Comparison of ENCODE assay signal across 24 cellular contexts in genomic region chr19:2193807-2194206, GRCh38. TPM values are rescaled to one million over a fixed set of nuclear protein-coding genes. Genes with fewer than 3 reads are reported as not detected.
DNase-seq lines count a peak whose midpoint lies in the region; ATAC-seq, FAIRE-seq and TF ChIP-seq lines count a peak whose summit lies in the region.
"Had no signal": no experiment of that assay in that cellular context is flagged by ENCODE, and none has a peak within 500 bp of the region (broad histone marks: within the 10 kb centered on the region; RNA-seq: fewer than 3 reads in every experiment).

No MANE protein-coding gene starts in this region.

- H2AK5ac ChIP-seq in H9 (ENCODE audit: insufficient read length, low read length) (no peak overlapping the region), trophoblast cell (ENCODE audit: low read length) (no peak overlapping the region)

- H3K9me3 ChIP-seq in H9 (ENCODE audit: control insufficient read depth, low read depth, low read length): no peaks in the 10 kb centered on the region
- no peaks in the 10 kb centered on the region for H3K9me3 ChIP-seq in HUES6 (ENCODE audit: control insufficient read depth, insufficient read depth, low read depth, low read length)
- no peaks in the 10 kb centered on the region for H3K9me3 ChIP-seq in K562 (replicated peaks; ENCODE audit: control insufficient read depth, insufficient read depth, low read depth, low read length)
- H3K9me3 ChIP-seq in trophoblast cell (ENCODE audit: insufficient read depth, low read depth, low read length): peaks cover 5% of the 10 kb centered on the region
- no peaks in the 10 kb centered on the region for H3K9me3 ChIP-seq in GM23248 (ENCODE audit: low read depth)
- H3K9me3 ChIP-seq: BLaER1 had no signal

- no peak overlapping the region for H3K4ac ChIP-seq in H9 (ENCODE audit: low read depth, low read length)
- H3K4ac ChIP-seq in trophoblast cell (ENCODE audit: low read depth, low read length): no peak overlapping the region

- no peak overlapping the region for H3K4me3 Mint-ChIP-seq in H9
- H3K4me3 Mint-ChIP-seq: B cell; CD4-positive, alpha-beta T cell; CD8-positive, alpha-beta memory T cell; HFFc6 had no signal

- H3K36me3 Mint-ChIP-seq in H9 (ENCODE audit: insufficient read depth in 1 of 3, low read depth in 3 of 3): peaks cover 18 to 53% (median 43%) of the 10 kb centered on the region in 3 experiments; a peak in 6 of 7 replicates

- peaks cover under 1 to 2% of the 10 kb centered on the region in 2 experiments; a peak in 2 of 4 replicates for H3K4me1 Mint-ChIP-seq in H9
- H3K4me1 Mint-ChIP-seq: CD8-positive, alpha-beta memory T cell had no signal

- H3K79me1 ChIP-seq in H9 (ENCODE audit: insufficient read depth, low read depth, low read length, poor library complexity, severe bottlenecking): no peaks in the 10 kb centered on the region
- no peaks in the 10 kb centered on the region for H3K79me1 ChIP-seq in trophoblast cell (ENCODE audit: low read length)

- H2BK12ac ChIP-seq in H9 (ENCODE audit: insufficient read length, low read depth, low read length) (no peak overlapping the region), trophoblast cell (ENCODE audit: low read length) (no peak overlapping the region)

- peak overlapping the region; percentile 14 to 52 (median 35); a peak in 3 of 7 replicates for H3K27ac Mint-ChIP-seq in H9
- H3K27ac Mint-ChIP-seq: B cell; CD4-positive, alpha-beta T cell; CD8-positive, alpha-beta memory T cell had no signal

- H4K20me1 ChIP-seq in H9 (ENCODE audit: control insufficient read depth, insufficient read depth, insufficient read length) (peaks cover 3% of the 10 kb centered on the region), K562 (replicated peaks; ENCODE audit: control insufficient read depth, insufficient read depth, low read length) (peaks cover 15% of the 10 kb centered on the region), GM23248 (ENCODE audit: insufficient read depth) (no peaks in the 10 kb centered on the region)

- H3K9me3 Mint-ChIP-seq in H9: no peaks in the 10 kb centered on the region
- H3K9me3 Mint-ChIP-seq: CD4-positive, alpha-beta T cell; CD8-positive, alpha-beta memory T cell; HFFc6 had no signal

- H4K12ac ChIP-seq in trophoblast cell (ENCODE audit: low read depth, low read length): no peak overlapping the region

- intact Hi-C loops in K562 (cut with micrococcal nuclease): no loop called here

- no peaks in the 10 kb centered on the region for H3K23me2 ChIP-seq in H9 (ENCODE audit: insufficient read length, low read depth, low read length, poor library complexity, severe bottlenecking)

- no peak overlapping the region for H2BK20ac ChIP-seq in H9 (ENCODE audit: low read depth, low read length, poor library complexity, severe bottlenecking)

- peaks cover 3% of the 10 kb centered on the region for H3K9me1 ChIP-seq in K562 (ENCODE audit: control insufficient read depth, insufficient read depth, low read length)

- H2BK5ac ChIP-seq in H9 (ENCODE audit: insufficient read length, low read length): no peak overlapping the region
- no peak overlapping the region for H2BK5ac ChIP-seq in trophoblast cell (ENCODE audit: low read depth, low read length, poor library complexity)

- H3K56ac ChIP-seq in H9 (ENCODE audit: insufficient read length, low read depth, low read length): no peak overlapping the region

- TF ChIP-seq RAD21 in K562 (CRISPR knock-in tag; conservative IDR thresholded peaks at IDR 0.05 in 1 of 2, IDR thresholded peaks at IDR 0.05 in 1 of 2): no peak

- in situ Hi-C loops in K562 (cut with MboI): no loop called here
- in situ Hi-C loops in GM23248 (cut with MboI): no loop called here
- in situ Hi-C loops in ACHN (cut with HindIII; ENCODE audit: low pct_ligation_motif_present, low pct_unique_long_range_greater_than_20kb, low sequenced_read_pairs): no loop called here

- no peak overlapping the region for H4K5ac ChIP-seq in H9 (ENCODE audit: insufficient read length, low read depth, low read length)

- H3K27me3 ChIP-seq in H9 (ENCODE audit: insufficient read depth, low read length) (no peaks in the 10 kb centered on the region), HUES6 (ENCODE audit: control insufficient read depth, insufficient read depth, low read length) (no peaks in the 10 kb centered on the region), K562 (ENCODE audit: control insufficient read depth in 2 of 2, insufficient read depth in 2 of 2, low read length in 2 of 2) (no peaks in the 10 kb centered on the region), trophoblast cell (ENCODE audit: insufficient read depth, low read length) (no peaks in the 10 kb centered on the region), GM23248 (replicated peaks; ENCODE audit: insufficient read depth) (no peaks in the 10 kb centered on the region)
- H3K27me3 ChIP-seq: BLaER1 had no signal

- H3K27ac ChIP-seq in H9 (ENCODE audit: insufficient read length, low read depth, low read length) (no peak overlapping the region), HUES6 (ENCODE audit: low read depth, low read length) (no peak overlapping the region), K562 (ENCODE audit: extremely low read depth, low read depth, low read length) (no peak overlapping the region), trophoblast cell (ENCODE audit: low read depth, low read length) (no peak overlapping the region), GM23248 (no peak overlapping the region)
- H3K27ac ChIP-seq: BLaER1, C4-2B had no signal

- CTCF ChIA-PET in K562 (lab: Yijun Ruan, JAX; ENCODE audit: low intra/inter-chr PET ratio): interaction anchor here (0.6 kb wide), 1 partner anchor 327 kb away, joined by 3 read pairs; no protein-coding TSS in a partner anchor

- H3K36me3 ChIP-seq in HUES6 (ENCODE audit: control insufficient read depth, insufficient read depth, low read length): peaks cover 78% of the 10 kb centered on the region
- peaks cover 90% of the 10 kb centered on the region; the same call in 1 of the 3 replicates for H3K36me3 ChIP-seq in K562 (ENCODE audit: control insufficient read depth, insufficient read depth, low read length)
- H3K36me3 ChIP-seq in trophoblast cell (ENCODE audit: control insufficient read depth in 1 of 2, insufficient read depth in 2 of 2, low read length in 2 of 2): peaks cover 68 to 72% of the 10 kb centered on the region in 2 experiments
- H3K36me3 ChIP-seq in GM23248 (ENCODE audit: low read depth): 0 out of 2 replicates have a peak, but pooled peaks cover 5% of the 10 kb centered on the region

- H3K23ac ChIP-seq in H9 (ENCODE audit: insufficient read length, low read depth, low read length) (no peak overlapping the region), trophoblast cell (ENCODE audit: low read length) (no peak overlapping the region)

- FAIRE-seq in K562 (lab: Jason Lieb, UNC): no peak
- FAIRE-seq: D721Med, GM12891, GM18507, H1 had no signal

- no peak overlapping the region for H2AFZ ChIP-seq in H9 (ENCODE audit: low read length)
- no peak overlapping the region for H2AFZ ChIP-seq in K562 (ENCODE audit: low read depth, low read length)
- no peak overlapping the region for H2AFZ ChIP-seq in trophoblast cell (ENCODE audit: insufficient read depth, low read length, poor library complexity)
- no peak overlapping the region for H2AFZ ChIP-seq in GM23248

- H3K4me1 ChIP-seq in H9 (ENCODE audit: insufficient read depth, low read length) (no peaks in the 10 kb centered on the region), HUES6 (ENCODE audit: control insufficient read depth, insufficient read depth, low read length) (no peaks in the 10 kb centered on the region), K562 (replicated peaks in 1 of 2; ENCODE audit: control insufficient read depth in 2 of 2, insufficient read depth in 2 of 2, low read length in 2 of 2) (peaks cover 0 to 55% of the 10 kb centered on the region in 2 experiments; a peak in 2 of 5 replicates), trophoblast cell (ENCODE audit: control insufficient read depth in 1 of 2, insufficient read depth in 2 of 2, low read length in 2 of 2) (no peaks in the 10 kb centered on the region), GM23248 (ENCODE audit: insufficient read depth) (no peaks in the 10 kb centered on the region)

- H3K79me2 ChIP-seq in H9 (ENCODE audit: insufficient read depth, low read length) (peaks cover 2% of the 10 kb centered on the region; the same call in 1 of the 2 replicates), K562 (ENCODE audit: control insufficient read depth, insufficient read depth, low read length) (peaks cover 28% of the 10 kb centered on the region), trophoblast cell (ENCODE audit: control insufficient read depth, insufficient read depth, low read length, poor library complexity) (no peaks in the 10 kb centered on the region), GM23248 (ENCODE audit: insufficient read depth) (peaks cover 98% of the 10 kb centered on the region)

- no peaks in the 10 kb centered on the region for H3K9me2 ChIP-seq in GM23248 (ENCODE audit: insufficient read depth)

- ATAC-seq in K562: no peak
- ATAC-seq: HCT116 had no signal

- no peak overlapping the region for H2BK15ac ChIP-seq in H9 (ENCODE audit: low read depth, low read length)

- H2BK120ac ChIP-seq in H9 (ENCODE audit: low read depth, low read length, poor library complexity, severe bottlenecking) (no peak overlapping the region), trophoblast cell (ENCODE audit: insufficient read depth, low read length, poor library complexity) (no peak overlapping the region)

- POLR2A ChIA-PET in K562 (lab: Yijun Ruan, JAX): interaction anchor here (0.7 kb wide), 2 partner anchors 9 to 18 kb away, joined by 4 to 6 read pairs; no protein-coding TSS in a partner anchor

- H3K14ac ChIP-seq in H9 (ENCODE audit: insufficient read depth, low read length) (no peak overlapping the region), trophoblast cell (ENCODE audit: low read length) (no peak overlapping the region)

- no peaks in the 10 kb centered on the region; the same call in 1 of the 2 replicates for H3K27me3 Mint-ChIP-seq in H9 (ENCODE audit: low read depth)
- H3K27me3 Mint-ChIP-seq: B cell; CD4-positive, alpha-beta T cell; CD8-positive, alpha-beta memory T cell had no signal

- TF ChIP-seq EP300 in K562 (IDR thresholded peaks at IDR 0.05; ENCODE audit: low read length): no peak

- no CpG with 5 or more reads among the region's 18 CpGs for WGBS in H9 (ENCODE audit: extremely low coverage, insufficient read length, low lambda C conversion rate)
- 96% methylated on average over 18 of the region's 18 CpGs for WGBS in K562 (ENCODE audit: insufficient coverage, low coverage, missing lambda C conversion rate)
- WGBS in trophoblast cell (ENCODE audit: extremely low coverage, insufficient coverage, insufficient read length): no CpG with 5 or more reads among the region's 18 CpGs
- WGBS in GM23248 (ENCODE audit: low coverage in 1 of 2, low lambda C conversion rate in 2 of 2, missing lambda C conversion rate in 2 of 2), 2 experiments: 94 to 95% methylated on average over 17 to 18 of the region's 18 CpGs

- H3K9ac ChIP-seq in H9 (ENCODE audit: extremely low read depth, insufficient read length, low read length) (no peak overlapping the region), HUES6 (ENCODE audit: low read length) (peak overlapping the region; percentile 15), K562 (ENCODE audit: insufficient read depth in 1 of 2, low read depth in 2 of 2, low read length in 2 of 2) (peak overlapping the region in 1 of 2 experiments; percentile 13; a peak in 1 of 4 replicates), trophoblast cell (ENCODE audit: low read length) (no peak overlapping the region), GM23248 (no peak overlapping the region)
- H3K9ac ChIP-seq: BLaER1 had no signal

- TF ChIP-seq CTCF in H9 (conservative IDR thresholded peaks at IDR 0.05): no peak
- TF ChIP-seq CTCF in K562 (IDR thresholded peaks at IDR 0.05 in 2 of 3, conservative IDR thresholded peaks at IDR 0.05 in 1 of 3; ENCODE audit: insufficient read depth in 2 of 3, low read depth in 1 of 3, low read length in 3 of 3): no peak

- no peak overlapping the region for H3K4me3 ChIP-seq in HUES6 (ENCODE audit: low read depth, low read length)
- no peak overlapping the region for H3K4me3 ChIP-seq in K562
- peak overlapping the region; percentile 24 for H3K4me3 ChIP-seq in trophoblast cell (ENCODE audit: low read depth, low read length)
- H3K4me3 ChIP-seq in GM23248: no peak overlapping the region
- H3K4me3 ChIP-seq: BLaER1 had no signal

- H3F3A ChIP-seq in GM23248 (ENCODE audit: insufficient read depth): no peaks in the 10 kb centered on the region

- no peak overlapping the region for H3T11ph ChIP-seq in H9 (ENCODE audit: low read length)

- H3K4me2 ChIP-seq in H9 (ENCODE audit: insufficient read depth, insufficient read length, low read length) (no peak overlapping the region), K562 (ENCODE audit: insufficient read depth, low read length) (no peak overlapping the region), trophoblast cell (ENCODE audit: low read length) (no peak overlapping the region), GM23248 (ENCODE audit: unreplicated experiment) (no peak overlapping the region)
- H3K4me2 ChIP-seq: BLaER1 had no signal

- DNase-seq in H9 (no peak), K562 (ENCODE audit: extremely low read depth in 1 of 4, low spot score in 3 of 4) (no peak), trophoblast cell (no peak), GM23248 (no peak), DMS153 (lab: John Stamatoyannopoulos, UW) (no peak), ACHN (no peak)
- DNase-seq: CD4-positive, alpha-beta T cell; CD8-positive, alpha-beta memory T cell; DMS 273 treated with DMSO at 0.1 percent for 48 hours; DMS53; DMS79 treated with DMSO at 0.1 percent for 48 hours; GF-D8; H7; HFFc6 had no signal

- H4K8ac ChIP-seq in H9 (replicated peaks; ENCODE audit: insufficient read length, low read depth, low read length) (no peak overlapping the region), trophoblast cell (ENCODE audit: low read depth, low read length) (no peak overlapping the region)

- H3K18ac ChIP-seq in H9 (ENCODE audit: insufficient read length, low read depth, low read length) (no peak overlapping the region), trophoblast cell (ENCODE audit: low read length) (no peak overlapping the region)

- no peak for TF ChIP-seq POLR2A in K562 (conservative IDR thresholded peaks at IDR 0.05)

- no TSS peak for BruUV-seq in K562 (replicated peaks; lab: Mats Ljungman, UMichigan)

- H4K91ac ChIP-seq in H9 (ENCODE audit: insufficient read length, low read depth, low read length): no peak overlapping the region
- no peak overlapping the region for H4K91ac ChIP-seq in trophoblast cell (ENCODE audit: low read depth, low read length)

RNA-seq across cellular contexts. Expression of gene DOT1L, which starts 30.1 kb away (rescaled TPM):
- total RNA-seq in H9 (2021): 78.5 and 81.6 TPM in 2 replicates
- 129 and 244 TPM in 2 replicates for total RNA-seq in K562 (2011; cell fraction: chromatin; rRNA removed; ENCODE audit: low replicate concordance)
- total RNA-seq in K562 (2011; cell fraction: nucleolus; rRNA removed): 98.9 and 104 TPM in 2 replicates
- total RNA-seq in K562 (2011; cell fraction: nucleoplasm; rRNA removed): 68.3 and 74.5 TPM in 2 replicates
- 12.7 and 18.7 TPM in 2 replicates for total RNA-seq in K562 (2014; rRNA removed)
- total RNA-seq in K562 (2014; rRNA removed; fragmentation: Illumina TruSeq; extraction: Trizol): 10.0 and 10.5 TPM in 2 replicates
- 7.0 and 8.4 TPM in 2 replicates for total RNA-seq in K562 (2015; rRNA removed; fragmentation: Illumina TruSeq; extraction: Trizol)
- total RNA-seq in K562 (2021): 66.2 and 66.5 TPM in 2 replicates
- polyA plus RNA-seq in K562 (2011; rRNA removed): 5.7 and 8.6 TPM in 2 replicates
- polyA plus RNA-seq in K562 (2011; cell fraction: cytosol; rRNA removed): 4.8 and 11.5 TPM in 2 replicates
- polyA plus RNA-seq in K562 (2011; cell fraction: nucleus; rRNA removed): 35.2 and 71.1 TPM in 2 replicates
- polyA plus RNA-seq in K562 (2012): 25.0 and 27.8 TPM in 2 replicates
- polyA plus RNA-seq in K562 (2014; fragmentation: Illumina TruSeq; extraction: Trizol): 15.1 and 16.2 TPM in 2 replicates
- polyA plus RNA-seq in K562 (2014; fragmentation: Nextera tagmentation; extraction: Ambion mirVana): under 1 TPM; 0.32 to 0.51 TPM
- polyA plus RNA-seq in K562 (2014; rRNA removed): 21.2 and 24.8 TPM in 2 replicates
- 14.5 and 24.1 TPM in 2 replicates for polyA minus RNA-seq in K562 (2011; rRNA and poly(A)+ RNA removed)
- polyA minus RNA-seq in K562 (2011; cell fraction: cytosol; rRNA and poly(A)+ RNA removed): 23.7 and 36.0 TPM in 2 replicates
- polyA minus RNA-seq in K562 (2011; cell fraction: nucleus; rRNA and poly(A)+ RNA removed): 17.9 and 27.9 TPM in 2 replicates
- polyA plus RNA-seq in trophoblast cell (2013): 18.1 and 18.3 TPM in 2 replicates
- 4.3 and 4.4 TPM in 2 replicates for total RNA-seq in GM23248 (2014; rRNA removed; shearing (Covaris generic))
- 4.0 and 5.3 TPM in 2 replicates for polyA plus RNA-seq in GM23248 (2016; fragmentation: Nextera tagmentation; extraction: Ambion mirVana)

RNA-seq across cellular contexts. Expression of gene PLEKHJ1, which starts 42.3 kb away (rescaled TPM):
- total RNA-seq in H9 (2021): 139 and 148 TPM in 2 replicates
- total RNA-seq in K562 (2011; cell fraction: chromatin; rRNA removed; ENCODE audit: low replicate concordance): 32.2 and 114 TPM in 2 replicates
- total RNA-seq in K562 (2011; cell fraction: nucleolus; rRNA removed): 171 and 174 TPM in 2 replicates
- 85.7 and 89.1 TPM in 2 replicates for total RNA-seq in K562 (2011; cell fraction: nucleoplasm; rRNA removed)
- 176 and 229 TPM in 2 replicates for total RNA-seq in K562 (2014; rRNA removed)
- total RNA-seq in K562 (2014; rRNA removed; fragmentation: Illumina TruSeq; extraction: Trizol): 55.6 and 55.7 TPM in 2 replicates
- 63.9 and 65.6 TPM in 2 replicates for total RNA-seq in K562 (2015; rRNA removed; fragmentation: Illumina TruSeq; extraction: Trizol)
- 127 and 140 TPM in 2 replicates for total RNA-seq in K562 (2021)
- polyA plus RNA-seq in K562 (2011; rRNA removed): 65.9 and 80.2 TPM in 2 replicates
- 131 and 202 TPM in 2 replicates for polyA plus RNA-seq in K562 (2011; cell fraction: cytosol; rRNA removed)
- 161 and 204 TPM in 2 replicates for polyA plus RNA-seq in K562 (2011; cell fraction: nucleus; rRNA removed)
- 127 and 153 TPM in 2 replicates for polyA plus RNA-seq in K562 (2012)
- 45.9 and 72.0 TPM in 2 replicates for polyA plus RNA-seq in K562 (2014; fragmentation: Illumina TruSeq; extraction: Trizol)
- polyA plus RNA-seq in K562 (2014; fragmentation: Nextera tagmentation; extraction: Ambion mirVana): 1 to 10 TPM; 1.5 to 6.8 TPM
- 188 and 193 TPM in 2 replicates for polyA plus RNA-seq in K562 (2014; rRNA removed)
- 12.0 and 14.7 TPM in 2 replicates for polyA minus RNA-seq in K562 (2011; rRNA and poly(A)+ RNA removed)
- 24.0 and 24.1 TPM in 2 replicates for polyA minus RNA-seq in K562 (2011; cell fraction: cytosol; rRNA and poly(A)+ RNA removed)
- polyA minus RNA-seq in K562 (2011; cell fraction: nucleus; rRNA and poly(A)+ RNA removed): 31.9 and 32.4 TPM in 2 replicates
- 71.1 and 72.2 TPM in 2 replicates for polyA plus RNA-seq in trophoblast cell (2013)
- total RNA-seq in GM23248 (2014; rRNA removed; shearing (Covaris generic)): 68.3 and 85.1 TPM in 2 replicates
- 62.3 and 69.5 TPM in 2 replicates for polyA plus RNA-seq in GM23248 (2016; fragmentation: Nextera tagmentation; extraction: Ambion mirVana)

RNA-seq across cellular contexts. Expression of gene AP3D1, which starts 42.4 kb away (rescaled TPM):
- 142 and 147 TPM in 2 replicates for total RNA-seq in H9 (2021)
- total RNA-seq in K562 (2011; cell fraction: chromatin; rRNA removed; ENCODE audit: low replicate concordance): 129 and 304 TPM in 2 replicates
- total RNA-seq in K562 (2011; cell fraction: nucleolus; rRNA removed): 133 and 146 TPM in 2 replicates
- 118 and 124 TPM in 2 replicates for total RNA-seq in K562 (2011; cell fraction: nucleoplasm; rRNA removed)
- total RNA-seq in K562 (2014; rRNA removed): 52.0 and 68.7 TPM in 2 replicates
- total RNA-seq in K562 (2014; rRNA removed; fragmentation: Illumina TruSeq; extraction: Trizol): 23.3 and 28.0 TPM in 2 replicates
- 35.9 and 36.9 TPM in 2 replicates for total RNA-seq in K562 (2015; rRNA removed; fragmentation: Illumina TruSeq; extraction: Trizol)
- 72.3 and 86.1 TPM in 2 replicates for total RNA-seq in K562 (2021)
- 34.9 and 55.0 TPM in 2 replicates for polyA plus RNA-seq in K562 (2011; rRNA removed)
- 49.2 and 58.1 TPM in 2 replicates for polyA plus RNA-seq in K562 (2011; cell fraction: cytosol; rRNA removed)
- polyA plus RNA-seq in K562 (2011; cell fraction: nucleus; rRNA removed): 226 and 232 TPM in 2 replicates
- polyA plus RNA-seq in K562 (2012): 95.5 and 117 TPM in 2 replicates
- polyA plus RNA-seq in K562 (2014; fragmentation: Illumina TruSeq; extraction: Trizol): 82.1 and 90.4 TPM in 2 replicates
- 1 to 10 TPM; 1.2 to 1.6 TPM for polyA plus RNA-seq in K562 (2014; fragmentation: Nextera tagmentation; extraction: Ambion mirVana)
- polyA plus RNA-seq in K562 (2014; rRNA removed): 47.5 and 48.7 TPM in 2 replicates
- 42.6 and 42.8 TPM in 2 replicates for polyA minus RNA-seq in K562 (2011; rRNA and poly(A)+ RNA removed)
- polyA minus RNA-seq in K562 (2011; cell fraction: cytosol; rRNA and poly(A)+ RNA removed): 69.3 and 76.0 TPM in 2 replicates
- polyA minus RNA-seq in K562 (2011; cell fraction: nucleus; rRNA and poly(A)+ RNA removed): 40.8 and 59.9 TPM in 2 replicates
- 96.9 and 101 TPM in 2 replicates for polyA plus RNA-seq in trophoblast cell (2013)
- total RNA-seq in GM23248 (2014; rRNA removed; shearing (Covaris generic)): 95.4 and 97.6 TPM in 2 replicates
- polyA plus RNA-seq in GM23248 (2016; fragmentation: Nextera tagmentation; extraction: Ambion mirVana): 65.2 and 79.0 TPM in 2 replicates

RNA-seq across cellular contexts. Expression of gene SF3A2, which starts 42.8 kb away (rescaled TPM):
- 166 and 167 TPM in 2 replicates for total RNA-seq in H9 (2021)
- 112 and 366 TPM in 2 replicates for total RNA-seq in K562 (2011; cell fraction: chromatin; rRNA removed; ENCODE audit: low replicate concordance)
- 303 and 373 TPM in 2 replicates for total RNA-seq in K562 (2011; cell fraction: nucleolus; rRNA removed)
- total RNA-seq in K562 (2011; cell fraction: nucleoplasm; rRNA removed): 182 TPM in 2 replicates
- total RNA-seq in K562 (2014; rRNA removed): 50.3 and 111 TPM in 2 replicates
- 4.5 and 5.8 TPM in 2 replicates for total RNA-seq in K562 (2014; rRNA removed; fragmentation: Illumina TruSeq; extraction: Trizol)
- 22.8 and 30.6 TPM in 2 replicates for total RNA-seq in K562 (2015; rRNA removed; fragmentation: Illumina TruSeq; extraction: Trizol)
- 181 and 194 TPM in 2 replicates for total RNA-seq in K562 (2021)
- polyA plus RNA-seq in K562 (2011; rRNA removed): 7.9 and 21.0 TPM in 2 replicates
- 11.3 and 12.6 TPM in 2 replicates for polyA plus RNA-seq in K562 (2011; cell fraction: cytosol; rRNA removed)
- polyA plus RNA-seq in K562 (2011; cell fraction: nucleus; rRNA removed): 164 and 237 TPM in 2 replicates
- 142 and 173 TPM in 2 replicates for polyA plus RNA-seq in K562 (2012)
- 44.6 and 119 TPM in 2 replicates for polyA plus RNA-seq in K562 (2014; fragmentation: Illumina TruSeq; extraction: Trizol)
- polyA plus RNA-seq in K562 (2014; fragmentation: Nextera tagmentation; extraction: Ambion mirVana): under 1 TPM; 0.17 to 0.35 TPM
- polyA plus RNA-seq in K562 (2014; rRNA removed): 45.9 and 46.7 TPM in 2 replicates
- 8.5 and 10.2 TPM in 2 replicates for polyA minus RNA-seq in K562 (2011; rRNA and poly(A)+ RNA removed)
- 49.6 and 76.1 TPM in 2 replicates for polyA minus RNA-seq in K562 (2011; cell fraction: cytosol; rRNA and poly(A)+ RNA removed)
- polyA minus RNA-seq in K562 (2011; cell fraction: nucleus; rRNA and poly(A)+ RNA removed): 127 and 137 TPM in 2 replicates
- 90.1 and 94.1 TPM in 2 replicates for polyA plus RNA-seq in trophoblast cell (2013)
- 20.9 and 26.7 TPM in 2 replicates for total RNA-seq in GM23248 (2014; rRNA removed; shearing (Covaris generic))
- 13.7 and 16.8 TPM in 2 replicates for polyA plus RNA-seq in GM23248 (2016; fragmentation: Nextera tagmentation; extraction: Ambion mirVana)

RNA-seq across cellular contexts. Expression of gene AMH, which starts 55.3 kb away (rescaled TPM):
- 70.2 and 70.7 TPM in 2 replicates for total RNA-seq in H9 (2021)
- total RNA-seq in K562 (2011; cell fraction: chromatin; rRNA removed; ENCODE audit: low replicate concordance): 14.5 and 62.7 TPM in 2 replicates
- 48.8 and 60.2 TPM in 2 replicates for total RNA-seq in K562 (2011; cell fraction: nucleolus; rRNA removed)
- total RNA-seq in K562 (2011; cell fraction: nucleoplasm; rRNA removed): 25.7 and 35.6 TPM in 2 replicates
- 9.4 and 10.7 TPM in 2 replicates for total RNA-seq in K562 (2014; rRNA removed)
- total RNA-seq in K562 (2014; rRNA removed; fragmentation: Illumina TruSeq; extraction: Trizol): 0.13 and 0.29 TPM in 2 replicates
- 2.6 and 3.5 TPM in 2 replicates for total RNA-seq in K562 (2015; rRNA removed; fragmentation: Illumina TruSeq; extraction: Trizol)
- total RNA-seq in K562 (2021): 22.2 and 27.4 TPM in 2 replicates
- 1.7 and 3.6 TPM in 2 replicates for polyA plus RNA-seq in K562 (2011; rRNA removed)
- 2.2 and 9.1 TPM in 2 replicates for polyA plus RNA-seq in K562 (2011; cell fraction: cytosol; rRNA removed)
- polyA plus RNA-seq in K562 (2011; cell fraction: nucleus; rRNA removed): 52.0 and 130 TPM in 2 replicates
- polyA plus RNA-seq in K562 (2012): 14.9 and 33.7 TPM in 2 replicates
- polyA plus RNA-seq in K562 (2014; fragmentation: Illumina TruSeq; extraction: Trizol): 1.5 and 4.0 TPM in 2 replicates
- not detected for polyA plus RNA-seq in K562 (2014; fragmentation: Nextera tagmentation; extraction: Ambion mirVana)
- polyA plus RNA-seq in K562 (2014; rRNA removed): 19.2 and 23.6 TPM in 2 replicates
- polyA minus RNA-seq in K562 (2011; rRNA and poly(A)+ RNA removed): 0.09 and 0.18 TPM in 2 replicates
- polyA minus RNA-seq in K562 (2011; cell fraction: cytosol; rRNA and poly(A)+ RNA removed): 2.0 and 3.7 TPM in 2 replicates
- polyA minus RNA-seq in K562 (2011; cell fraction: nucleus; rRNA and poly(A)+ RNA removed): 5.4 and 8.2 TPM in 2 replicates
- 2.4 and 2.8 TPM in 2 replicates for polyA plus RNA-seq in trophoblast cell (2013)
- not detected in 2 replicates for total RNA-seq in GM23248 (2014; rRNA removed; shearing (Covaris generic))
- not detected in 2 replicates for polyA plus RNA-seq in GM23248 (2016; fragmentation: Nextera tagmentation; extraction: Ambion mirVana)
- polyA plus RNA-seq: AG04450; CD8-positive, alpha-beta memory T cell had no signal
